In the genomic region with DNA sequence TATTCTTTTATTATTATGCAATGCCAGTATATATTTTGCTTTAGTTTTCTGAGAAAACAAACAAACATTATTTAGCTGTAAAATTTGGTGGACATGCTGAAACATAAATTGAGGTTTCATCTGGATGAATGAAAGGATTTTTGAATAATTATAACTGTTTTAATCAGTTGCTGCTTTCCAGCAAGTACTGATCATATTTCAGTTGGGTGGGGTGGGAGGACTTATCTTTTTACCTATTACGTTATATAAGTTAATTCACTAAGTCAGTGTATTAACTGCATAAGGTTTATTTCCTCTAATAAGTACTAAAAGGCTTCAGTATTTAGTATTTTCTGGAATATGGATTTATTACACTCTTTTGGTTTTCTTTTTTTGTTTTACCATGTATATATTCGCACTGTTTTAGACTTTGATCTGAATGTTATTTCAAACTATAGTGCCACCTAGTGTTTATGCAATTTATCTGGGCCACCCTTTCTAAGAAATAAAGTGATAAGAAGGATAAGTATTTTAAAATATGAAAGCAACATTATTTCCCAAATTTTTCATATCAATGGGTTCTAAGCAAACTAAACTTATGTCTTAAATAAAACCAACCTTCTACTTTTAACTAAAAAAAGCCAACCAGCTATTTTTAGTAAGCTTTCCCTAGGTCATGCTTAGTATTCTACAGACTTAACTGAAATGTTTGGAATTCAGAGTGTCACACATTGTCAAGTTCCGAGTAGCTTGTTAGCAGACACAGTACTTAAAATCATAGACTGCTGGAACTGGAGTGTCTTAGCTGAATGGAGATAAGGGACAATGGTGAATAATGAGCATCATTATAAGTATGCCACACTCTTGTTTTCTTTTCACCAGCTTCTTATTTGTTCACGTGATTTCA, we compare ENCODE assay signal across 8 cellular contexts.
DNase-seq lines count a peak whose midpoint lies in the region; ATAC-seq and TF ChIP-seq lines count a peak whose summit lies in the region.

No MANE protein-coding gene starts in this region.

- H3K4me3 Mint-ChIP-seq in MCF 10A (ENCODE audit: unreplicated experiment) (no peak overlapping the region), brain (no peak overlapping the region), nephron (no peak overlapping the region)

- H3K36me3 ChIP-seq in breast epithelium = no peaks in the 10 kb centered on the region

- POLR2A ChIA-PET in MCF 10A (lab: Yijun Ruan, JAX) = interaction anchor here (0.9 to 2.7 kb wide), 3 partner anchors 15 to 213 kb away, joined by 3 to 9 read pairs (median 4); no protein-coding TSS in a partner anchor

- no peaks in the 10 kb centered on the region for H3K4me1 ChIP-seq in breast epithelium

- no peak overlapping the region for H3K27ac Mint-ChIP-seq in MCF 10A (ENCODE audit: low read depth, unreplicated experiment)
- no peak overlapping the region for H3K27ac Mint-ChIP-seq in brain
- H3K27ac Mint-ChIP-seq in nephron = no peak overlapping the region

- intact Hi-C loops in MCF 10A (cut with micrococcal nuclease) = loop anchor here (1.0 kb wide), 4 partner anchors 21 to 231 kb away; no protein-coding TSS in a partner anchor
- intact Hi-C loops in breast epithelium (cut with DNase I; ENCODE audit: low total_unique reads) = no loop called here

- H3K27me3 ChIP-seq in breast epithelium = no peaks in the 10 kb centered on the region

- H3K27me3 Mint-ChIP-seq in MCF 10A (ENCODE audit: insufficient read depth, unreplicated experiment) (no peaks in the 10 kb centered on the region), brain (peaks cover 4% of the 10 kb centered on the region), nephron (ENCODE audit: low read depth) (peaks cover 4% of the 10 kb centered on the region)

- H3K9me3 Mint-ChIP-seq in MCF 10A (ENCODE audit: unreplicated experiment) (no peaks in the 10 kb centered on the region), brain (no peaks in the 10 kb centered on the region), nephron (no peaks in the 10 kb centered on the region)

- DNase-seq in MCF 10A (ENCODE audit: unreplicated experiment) (peak; percentile 38), breast epithelium (ENCODE audit: low spot score in 2 of 2) (no peak), NCI-H1436 treated with DMSO at 0.1 percent for 48 hours (lab: John Stamatoyannopoulos, UW) (peak; percentile 29)

- H3K27ac ChIP-seq in breast epithelium = no peak overlapping the region

- peak; percentile 26 for TF ChIP-seq CTCF in MCF 10A (IDR thresholded peaks at IDR 0.05; ENCODE audit: unreplicated experiment)
- TF ChIP-seq CTCF in breast epithelium (IDR thresholded peaks at IDR 0.05) = no peak
- peak; percentile 78 to 85 for TF ChIP-seq CTCF in brain (conservative IDR thresholded peaks at IDR 0.05)
- peak; percentile 54 to 72 (median 62) for TF ChIP-seq CTCF in nephron (IDR thresholded peaks at IDR 0.05; ENCODE audit: unreplicated experiment in 3 of 3)

- no TSS peak for BruUV-seq in MCF 10A (replicated peaks; lab: Mats Ljungman, UMichigan)

- H3K36me3 Mint-ChIP-seq in MCF 10A (ENCODE audit: insufficient read depth, unreplicated experiment) = no peaks in the 10 kb centered on the region
- no peaks in the 10 kb centered on the region for H3K36me3 Mint-ChIP-seq in brain
- no peaks in the 10 kb centered on the region for H3K36me3 Mint-ChIP-seq in nephron (ENCODE audit: low read depth)

- no peaks in the 10 kb centered on the region for H3K9me3 ChIP-seq in breast epithelium

- H3K4me1 Mint-ChIP-seq in MCF 10A (ENCODE audit: insufficient read depth, unreplicated experiment) (peaks cover 4% of the 10 kb centered on the region), brain (peaks cover 3% of the 10 kb centered on the region), nephron (no peaks in the 10 kb centered on the region)

- ATAC-seq in HG03097 (IDR thresholded peaks at IDR 0.05; ENCODE audit: low FRiP score, unreplicated experiment) (no peak), HG03025 (IDR thresholded peaks at IDR 0.05; ENCODE audit: low FRiP score, unreplicated experiment) (no peak), GM21619 (IDR thresholded peaks at IDR 0.05; ENCODE audit: unreplicated experiment) (no peak)

- no peak for TF ChIP-seq POLR2A in breast epithelium (IDR thresholded peaks at IDR 0.05)

- CTCF ChIA-PET in MCF 10A (lab: Yijun Ruan, JAX) = interaction anchor here (0.6 to 6.5 kb wide), 43 partner anchors 8 to 626 kb away, joined by 3 to 174 read pairs (median 5); a partner anchor contains a TSS

- H3K4me3 ChIP-seq in breast epithelium = no peak overlapping the region

Comparison
In these comparisons a context has a peak if more than half of its experiments do, and no peak if none do; other contexts are left out.
1. DNase-seq: peak in MCF 10A (single experiment) and NCI-H1436 treated with DMSO at 0.1 percent for 48 hours (single experiment); none in breast epithelium (0 of 2).
2. CTCF ChIP-seq: peak in MCF 10A (single experiment), brain (2 of 2) and nephron (3 of 3); none in breast epithelium (0 of 3).